In the genomic region with DNA sequence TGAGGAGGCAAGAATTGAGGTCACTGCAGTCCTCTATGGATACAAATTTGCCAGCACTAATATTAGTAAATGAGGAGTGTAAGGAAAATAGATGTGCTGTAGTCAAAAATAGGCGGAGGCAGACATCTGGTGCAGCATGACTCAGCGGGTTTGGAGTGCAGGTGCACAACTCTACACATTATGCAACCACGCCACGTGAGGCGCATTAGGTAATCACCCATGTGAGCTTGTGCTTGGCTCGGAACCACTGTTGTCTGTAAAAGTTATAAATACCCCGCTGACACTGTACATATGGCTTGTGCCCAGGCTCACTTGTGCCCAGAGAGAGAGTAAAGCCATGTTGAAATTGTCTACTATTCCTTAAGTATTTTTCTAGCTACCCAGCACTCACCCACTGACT, we compare ENCODE assay signal across 13 cellular contexts.
DNase-seq lines count a peak whose midpoint lies in the region; ATAC-seq and TF ChIP-seq lines count a peak whose summit lies in the region.
"Had no signal": no experiment of that assay in that cellular context is flagged by ENCODE, and none has a peak within 500 bp of the region (broad histone marks: within the 10 kb centered on the region; RNA-seq: fewer than 3 reads in every experiment).

No MANE protein-coding gene starts in this region.

- ATAC-seq in WTC11 (no peak), left lobe of liver (peak; percentile 51), T-helper 17 cell (no peak)

- no peaks in the 10 kb centered on the region for H3K4me1 ChIP-seq in Caco-2
- H3K4me1 ChIP-seq in HEK293 (ENCODE audit: control insufficient read depth, insufficient read depth, low read length), result no peaks in the 10 kb centered on the region
- H3K4me1 ChIP-seq: adrenal gland had no signal

- H3K9me3 Mint-ChIP-seq in Caco-2 (ENCODE audit: unreplicated experiment) (peaks cover 35% of the 10 kb centered on the region), WTC11 (peaks cover 66% of the 10 kb centered on the region)

- no peaks in the 10 kb centered on the region for H3K36me3 ChIP-seq in Caco-2 (ENCODE audit: control insufficient read depth, insufficient read depth, low read length)
- no peaks in the 10 kb centered on the region for H3K36me3 ChIP-seq in HEK293 (ENCODE audit: control insufficient read depth in 2 of 2, insufficient read depth in 1 of 2, low read length in 2 of 2)
- H3K36me3 ChIP-seq: adrenal gland had no signal

- no peaks in the 10 kb centered on the region for H3K36me3 Mint-ChIP-seq in Caco-2 (ENCODE audit: insufficient read depth, unreplicated experiment)
- peaks cover 44% of the 10 kb centered on the region for H3K36me3 Mint-ChIP-seq in WTC11
- no peaks in the 10 kb centered on the region for H3K36me3 Mint-ChIP-seq in T-helper 17 cell (ENCODE audit: low read depth)

- POLR2A ChIA-PET in Caco-2 (lab: Charles Lee) (no interaction called here), HEK293 (lab: Yijun Ruan, JAX) (no interaction called here), WTC11 (lab: Charles Lee) (no interaction called here)

- H3K4me1 Mint-ChIP-seq in Caco-2 (ENCODE audit: low read depth, unreplicated experiment) (no peaks in the 10 kb centered on the region), WTC11 (no peaks in the 10 kb centered on the region), T-helper 17 cell (no peaks in the 10 kb centered on the region)

- no peak overlapping the region for H3K27ac Mint-ChIP-seq in Caco-2 (ENCODE audit: unreplicated experiment)
- no peak overlapping the region for H3K27ac Mint-ChIP-seq in WTC11
- no peak overlapping the region for H3K27ac Mint-ChIP-seq in T-helper 17 cell

- TF ChIP-seq CTCF in Caco-2 (IDR thresholded peaks at IDR 0.05; ENCODE audit: insufficient read depth in 1 of 2, low read depth in 1 of 2, low read length in 1 of 2, severe bottlenecking in 1 of 2, unreplicated experiment in 1 of 2) (no peak), HEK293 (tag by site-specific recombination; IDR thresholded peaks at IDR 0.05) (no peak), WTC11 (IDR thresholded peaks at IDR 0.05) (no peak)

- H3K27me3 Mint-ChIP-seq in Caco-2 (ENCODE audit: insufficient read depth, unreplicated experiment), result no peaks in the 10 kb centered on the region
- H3K27me3 Mint-ChIP-seq in WTC11 (ENCODE audit: low read depth), result no peaks in the 10 kb centered on the region; the same call in 1 of the 2 replicates
- H3K27me3 Mint-ChIP-seq in T-helper 17 cell, result no peaks in the 10 kb centered on the region

- H3K9me3 ChIP-seq in Caco-2, result peaks cover 5% of the 10 kb centered on the region; the same call in 1 of the 2 replicates
- H3K9me3 ChIP-seq in HEK293 (ENCODE audit: control insufficient read depth, insufficient read depth, low read depth, low read length), result no peaks in the 10 kb centered on the region
- H3K9me3 ChIP-seq in T-helper 17 cell (ENCODE audit: control insufficient read depth, low read length, poor library complexity, severe bottlenecking), result peaks cover 3% of the 10 kb centered on the region
- H3K9me3 ChIP-seq: adrenal gland had no signal

- H3K27me3 ChIP-seq in Caco-2 (replicated peaks; ENCODE audit: control insufficient read depth, insufficient read depth, low read length), result no peaks in the 10 kb centered on the region
- H3K27me3 ChIP-seq: adrenal gland had no signal

- no TSS peak for BruUV-seq in Caco-2 (replicated peaks; lab: Mats Ljungman, UMichigan)

- intact Hi-C loops in Caco-2 (cut with micrococcal nuclease; ENCODE audit: unreplicated experiment), result no loop called here

- H3K4me3 Mint-ChIP-seq in Caco-2 (ENCODE audit: unreplicated experiment) (no peak overlapping the region), WTC11 (no peak overlapping the region), T-helper 17 cell (no peak overlapping the region)

- CTCF ChIA-PET in Caco-2 (lab: Charles Lee), result no interaction called here
- CTCF ChIA-PET in HEK293 (lab: Yijun Ruan, JAX), result interaction anchor here (1.4 kb wide), 1 partner anchor 377 kb away, joined by 4 read pairs; no protein-coding TSS in a partner anchor
- CTCF ChIA-PET in WTC11 (lab: Charles Lee), result no interaction called here

- DNase-seq in Caco-2 (peak; percentile 19 to 57), WTC11 (ENCODE audit: low spot score) (peak; percentile 16), left lobe of liver (ENCODE audit: low spot score) (peak; percentile 50), T-helper 17 cell (no peak), KG1 (lab: John Stamatoyannopoulos, UW) (no peak)
- DNase-seq in activated T-cell treated with anti-CD3 and anti-CD28 coated beads, Interleukin-2, amount 50 U/mL, for 48 hours, result no peak
- DNase-seq: activated CD8-positive, alpha-beta memory T cell treated with anti-CD3 and anti-CD28 coated beads, Interleukin-2, amount 50 U/mL, for 48 hours; adrenal gland; Karpas-422; NCI-H226; retina; SIG-M5 had no signal

- H3K27ac ChIP-seq in HEK293 (ENCODE audit: extremely low read depth, low read depth, low read length), result no peak overlapping the region
- H3K27ac ChIP-seq: adrenal gland had no signal

- H3K4me3 ChIP-seq in Caco-2 (ENCODE audit: low read depth, low read length) (no peak overlapping the region), HEK293 (ENCODE audit: low read depth, low read length) (no peak overlapping the region)
- H3K4me3 ChIP-seq: adrenal gland had no signal

TF ChIP-seq in HEK293, 187 proteins besides CTCF, POLR2A, EP300 and RAD21 (continues in another document):
- TF ChIP-seq, protein P1, sequence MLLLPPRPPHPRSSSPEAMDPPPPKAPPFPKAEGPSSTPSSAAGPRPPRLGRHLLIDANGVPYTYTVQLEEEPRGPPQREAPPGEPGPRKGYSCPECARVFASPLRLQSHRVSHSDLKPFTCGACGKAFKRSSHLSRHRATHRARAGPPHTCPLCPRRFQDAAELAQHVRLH (tag by site-specific recombination; IDR thresholded peaks at IDR 0.05), result no peak
- TF ChIP-seq ZNF10 (tag by site-specific recombination; IDR thresholded peaks at IDR 0.05) (no peak), ZNF24 (tag by site-specific recombination; IDR thresholded peaks at IDR 0.05) (no peak), ZNF155 (tag by site-specific recombination; IDR thresholded peaks at IDR 0.05) (no peak), SETDB1 (IDR thresholded peaks at IDR 0.05; ENCODE audit: insufficient read length, low read length) (peak; percentile 91), BCL11B (tag by site-specific recombination; IDR thresholded peaks at IDR 0.05; ENCODE audit: low read depth) (no peak), TRIM28 (IDR thresholded peaks at IDR 0.05; ENCODE audit: borderline replicate concordance, low read length) (peak; percentile 92; the same call in 1 of the 2 replicates), ZNF549 (tag by site-specific recombination; IDR thresholded peaks at IDR 0.05) (peak; percentile 67), ZIC2 (tag by site-specific recombination; IDR thresholded peaks at IDR 0.05) (no peak), ZNF776 (tag by site-specific recombination; IDR thresholded peaks at IDR 0.05; ENCODE audit: borderline replicate concordance) (no peak), ZNF785 (tag by site-specific recombination; IDR thresholded peaks at IDR 0.05) (no peak), TCF7L2 (IDR thresholded peaks at IDR 0.05; ENCODE audit: borderline replicate concordance, low read depth, low read length) (no peak), ZNF792 (tag by site-specific recombination; IDR thresholded peaks at IDR 0.05) (no peak)
- TF ChIP-seq, protein P2, sequence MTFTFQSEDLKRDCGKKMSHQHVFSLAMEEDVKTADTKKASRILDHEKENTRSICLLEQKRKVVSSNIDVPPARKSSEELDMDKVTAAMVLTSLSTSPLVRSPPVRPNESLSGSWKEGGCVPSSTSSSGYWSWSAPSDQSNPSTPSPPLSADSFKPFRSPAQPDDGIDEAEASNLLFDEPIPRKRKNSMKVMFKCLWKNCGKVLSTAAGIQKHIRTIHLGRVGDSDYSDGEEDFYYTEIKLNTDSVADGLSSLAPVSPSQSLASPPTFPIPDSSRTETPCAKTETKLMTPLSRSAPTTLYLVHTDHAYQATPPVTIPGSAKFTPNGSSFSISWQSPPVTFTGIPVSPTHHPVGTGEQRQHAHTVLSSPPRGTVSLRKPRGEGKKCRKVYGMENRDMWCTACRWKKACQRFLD (tag by site-specific recombination; IDR thresholded peaks at IDR 0.05), result no peak

TF ChIP-seq in WTC11, 78 proteins besides CTCF, POLR2A, EP300 and RAD21 (continues in another document):
- TF ChIP-seq TEAD1 (CRISPR knock-in tag; IDR thresholded peaks at IDR 0.05), result no peak
- TF ChIP-seq, protein P3, sequence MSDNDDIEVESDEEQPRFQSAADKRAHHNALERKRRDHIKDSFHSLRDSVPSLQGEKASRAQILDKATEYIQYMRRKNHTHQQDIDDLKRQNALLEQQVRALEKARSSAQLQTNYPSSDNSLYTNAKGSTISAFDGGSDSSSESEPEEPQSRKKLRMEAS (CRISPR knock-in tag; IDR thresholded peaks at IDR 0.05), result no peak
- TF ChIP-seq, protein P4, sequence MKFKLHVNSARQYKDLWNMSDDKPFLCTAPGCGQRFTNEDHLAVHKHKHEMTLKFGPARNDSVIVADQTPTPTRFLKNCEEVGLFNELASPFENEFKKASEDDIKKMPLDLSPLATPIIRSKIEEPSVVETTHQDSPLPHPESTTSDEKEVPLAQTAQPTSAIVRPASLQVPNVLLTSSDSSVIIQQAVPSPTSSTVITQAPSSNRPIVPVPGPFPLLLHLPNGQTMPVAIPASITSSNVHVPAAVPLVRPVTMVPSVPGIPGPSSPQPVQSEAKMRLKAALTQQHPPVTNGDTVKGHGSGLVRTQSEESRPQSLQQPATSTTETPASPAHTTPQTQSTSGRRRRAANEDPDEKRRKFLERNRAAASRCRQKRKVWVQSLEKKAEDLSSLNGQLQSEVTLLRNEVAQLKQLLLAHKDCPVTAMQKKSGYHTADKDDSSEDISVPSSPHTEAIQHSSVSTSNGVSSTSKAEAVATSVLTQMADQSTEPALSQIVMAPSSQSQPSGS (CRISPR knock-in tag; IDR thresholded peaks at IDR 0.05; ENCODE audit: borderline replicate concordance, low read depth), result no peak
- TF ChIP-seq, protein P5, sequence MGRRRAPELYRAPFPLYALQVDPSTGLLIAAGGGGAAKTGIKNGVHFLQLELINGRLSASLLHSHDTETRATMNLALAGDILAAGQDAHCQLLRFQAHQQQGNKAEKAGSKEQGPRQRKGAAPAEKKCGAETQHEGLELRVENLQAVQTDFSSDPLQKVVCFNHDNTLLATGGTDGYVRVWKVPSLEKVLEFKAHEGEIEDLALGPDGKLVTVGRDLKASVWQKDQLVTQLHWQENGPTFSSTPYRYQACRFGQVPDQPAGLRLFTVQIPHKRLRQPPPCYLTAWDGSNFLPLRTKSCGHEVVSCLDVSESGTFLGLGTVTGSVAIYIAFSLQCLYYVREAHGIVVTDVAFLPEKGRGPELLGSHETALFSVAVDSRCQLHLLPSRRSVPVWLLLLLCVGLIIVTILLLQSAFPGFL (CRISPR knock-in tag; IDR thresholded peaks at IDR 0.05; ENCODE audit: borderline replicate concordance), result no peak
- TF ChIP-seq ZNF396 (CRISPR knock-in tag; IDR thresholded peaks at IDR 0.05; ENCODE audit: borderline replicate concordance), result no peak
- TF ChIP-seq ELF4 (CRISPR knock-in tag; IDR thresholded peaks at IDR 0.05; ENCODE audit: low read depth), result no peak
- TF ChIP-seq HMGA2 (CRISPR knock-in tag; IDR thresholded peaks at IDR 0.05), result no peak
- no peak for TF ChIP-seq RELA (CRISPR knock-in tag; IDR thresholded peaks at IDR 0.05; ENCODE audit: borderline replicate concordance)
- no peak for TF ChIP-seq ZNF263 (CRISPR knock-in tag; IDR thresholded peaks at IDR 0.05; ENCODE audit: low read depth)
- no peak for TF ChIP-seq FOXK1 (CRISPR knock-in tag; IDR thresholded peaks at IDR 0.05)

Comparison
In these comparisons a context has a peak if more than half of its experiments do, and no peak if none do; other contexts are left out.
1. DNase-seq: peak in Caco-2 (2 of 2), WTC11 (single experiment) and left lobe of liver (single experiment); none in activated T-cell treated with anti-CD3 and anti-CD28 coated beads, Interleukin-2, amount 50 U/mL, for 48 hours (0 of 2), T-helper 17 cell (0 of 3) and KG1 (single experiment).